ENCODE assay signal across 8 cellular contexts in genomic region chr11:69918938-69919650, GRCh38.
A peak's percentile ranks its signal among the peaks of the same experiment; 100 is the strongest.
DNase-seq lines count a peak whose midpoint lies in the region; ATAC-seq and TF ChIP-seq lines count a peak whose summit lies in the region.

No MANE protein-coding gene starts in this region.

- no peak overlapping the region for H3K4me3 ChIP-seq in SJSA1

- peaks cover 24% of the 10 kb centered on the region for H3K4me1 ChIP-seq in SJSA1 (replicated peaks)

- TF ChIP-seq CTCF in C4-2B (conservative IDR thresholded peaks at IDR 0.05) (peak; percentile 96), glutamatergic neuron (IDR thresholded peaks at IDR 0.05; ENCODE audit: partially characterized antibody, unreplicated experiment) (peak; percentile 95)

- no peaks in the 10 kb centered on the region for H3K36me3 Mint-ChIP-seq in glutamatergic neuron (ENCODE audit: unreplicated experiment)

- no peak overlapping the region for H3K27ac Mint-ChIP-seq in glutamatergic neuron (ENCODE audit: unreplicated experiment)

- DNase-seq in HK-2 (ENCODE audit: unreplicated experiment) (peak; percentile 56), SJSA1 (ENCODE audit: low read depth in 1 of 2, low spot score in 2 of 2) (peak; percentile 87 to 93), glutamatergic neuron (peak; percentile 88), pons (ENCODE audit: low spot score) (peak; percentile 3), ureter (ENCODE audit: low spot score) (peak; percentile 81)
- DNase-seq in activated naive CD4-positive, alpha-beta T cell (lab: John Stamatoyannopoulos, UW), result peak; percentile 40 to 67 (median 54)

- H3K27me3 Mint-ChIP-seq in glutamatergic neuron (ENCODE audit: unreplicated experiment), result peaks cover 10% of the 10 kb centered on the region

- no peak overlapping the region for H3K4me3 Mint-ChIP-seq in glutamatergic neuron (ENCODE audit: unreplicated experiment)

- peaks cover 1% of the 10 kb centered on the region for H3K9me3 Mint-ChIP-seq in glutamatergic neuron (ENCODE audit: unreplicated experiment)

- peaks cover 6% of the 10 kb centered on the region for H3K9me3 ChIP-seq in SJSA1 (replicated peaks)

- H3K4me1 Mint-ChIP-seq in glutamatergic neuron (ENCODE audit: low read depth, unreplicated experiment), result no peaks in the 10 kb centered on the region

- ATAC-seq in GM18867 (IDR thresholded peaks at IDR 0.05; ENCODE audit: unreplicated experiment), result no peak

- H3K27ac ChIP-seq in C4-2B (no peak overlapping the region), SJSA1 (no peak overlapping the region)

- no peaks in the 10 kb centered on the region for H3K36me3 ChIP-seq in SJSA1

- H3K27me3 ChIP-seq in SJSA1 (replicated peaks), result peaks cover 15% of the 10 kb centered on the region

Comparison
In these comparisons a context has a peak if more than half of its experiments do, and no peak if none do; other contexts are left out.
1. DNase-seq: peak in every context shown above with its lines; median percentile 90 in SJSA1; 88 in glutamatergic neuron; 81 in ureter; 56 in HK-2; 54 in activated naive CD4-positive, alpha-beta T cell; 3 in pons.